ENCODE assay signal across 9 cellular contexts in the genomic region with DNA sequence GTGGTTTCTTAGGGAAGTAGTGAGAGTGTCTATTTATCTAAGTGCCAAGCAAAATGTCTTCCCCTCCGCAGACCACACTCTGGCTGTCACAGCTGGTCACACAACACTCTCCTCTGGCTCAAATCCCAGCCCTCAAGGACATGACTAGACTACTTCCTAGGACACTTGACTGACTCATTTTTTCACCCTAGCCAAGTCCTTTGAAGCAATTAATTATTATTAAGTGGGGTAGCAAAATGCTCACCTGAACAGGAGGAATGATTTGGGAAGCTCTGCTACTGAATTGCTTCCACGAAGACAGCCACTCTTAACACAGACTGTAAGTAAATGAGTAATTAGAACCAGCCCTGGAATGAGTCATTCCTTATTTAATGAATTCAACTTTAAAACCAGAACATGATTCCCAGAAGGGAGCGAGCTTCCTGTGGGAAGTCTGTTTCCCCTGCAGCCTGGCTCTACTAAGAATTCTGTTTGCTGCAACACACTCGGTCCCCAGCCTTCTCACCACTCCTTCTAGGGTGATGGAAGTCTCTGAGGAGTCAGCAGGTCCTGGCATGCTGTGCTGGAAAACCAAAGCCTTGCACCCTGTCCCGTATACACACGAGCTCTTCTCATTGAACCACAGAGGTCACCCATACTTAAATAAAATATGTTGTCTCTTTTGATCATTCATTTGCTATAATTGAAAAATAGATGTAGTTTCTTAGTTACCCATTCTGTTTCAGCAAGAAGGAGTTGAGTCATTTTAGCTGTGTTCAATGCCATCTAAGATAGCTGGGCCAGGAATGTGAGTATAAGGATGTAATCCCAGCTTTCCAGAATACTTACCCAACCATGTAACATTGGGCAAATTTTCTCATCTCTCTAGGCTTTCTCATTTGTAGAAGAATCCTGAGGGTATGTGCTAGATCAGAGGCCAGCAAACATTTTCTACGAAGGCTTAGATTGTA.
DNase-seq lines count a peak whose midpoint lies in the region; ATAC-seq and TF ChIP-seq lines count a peak whose summit lies in the region.
"Had no signal": no experiment of that assay in that cellular context is flagged by ENCODE, and none has a peak within 500 bp of the region (broad histone marks: within the 10 kb centered on the region; RNA-seq: fewer than 3 reads in every experiment).

No MANE protein-coding gene starts in this region.

- intact Hi-C loops in head of caudate nucleus (cut with DNase I) (no loop called here), esophagus squamous epithelium (cut with DNase I) (no loop called here), vagina (cut with DNase I) (no loop called here)

- peak; percentile 57 for DNase-seq in SK-N-MC (ENCODE audit: low read depth, low spot score)
- DNase-seq in head of caudate nucleus = peak in 25 of 42 donors; percentile 5 to 79 (median 34)
- peak; percentile 57 for DNase-seq in superior temporal gyrus (ENCODE audit: extremely low spot score)
- DNase-seq in esophagus squamous epithelium (lab: John Stamatoyannopoulos, UW) = no peak
- DNase-seq in retina = no peak
- DNase-seq in vagina (ENCODE audit: extremely low spot score in 2 of 2) = no peak
- DNase-seq: IMR-90 had no signal

- CTCF ChIA-PET in HEK293 (lab: Yijun Ruan, JAX) = interaction anchor here (0.6 kb wide), 2 partner anchors 197 to 293 kb away, joined by 3 to 4 read pairs; no protein-coding TSS in a partner anchor

- H3K9me3 ChIP-seq in HEK293 (ENCODE audit: control insufficient read depth, insufficient read depth, low read depth, low read length) (no peaks in the 10 kb centered on the region), SK-N-MC (ENCODE audit: low read depth, low read length) (no peaks in the 10 kb centered on the region), esophagus squamous epithelium (no peaks in the 10 kb centered on the region), vagina (no peaks in the 10 kb centered on the region)

- H3K9ac ChIP-seq in SK-N-MC (ENCODE audit: insufficient read length) = no peak overlapping the region

- no peak overlapping the region for H3K27ac ChIP-seq in HEK293 (ENCODE audit: extremely low read depth, low read depth, low read length)
- 0 out of 2 replicates have a peak overlapping the region, but pooled peaks have one; percentile 42 for H3K27ac ChIP-seq in SK-N-MC
- H3K27ac ChIP-seq in esophagus squamous epithelium = peak overlapping the region in 1 of 4 donors; percentile 31
- H3K27ac ChIP-seq in vagina = no peak overlapping the region

- no peak for TF ChIP-seq CTCF in HEK293 (tag by site-specific recombination; IDR thresholded peaks at IDR 0.05)
- no peak for TF ChIP-seq CTCF in esophagus squamous epithelium (IDR thresholded peaks at IDR 0.05)
- TF ChIP-seq CTCF in vagina (IDR thresholded peaks at IDR 0.05) = no peak

- POLR2A ChIA-PET in HEK293 (lab: Yijun Ruan, JAX) = no interaction called here

- H3K4me1 ChIP-seq in HEK293 (ENCODE audit: control insufficient read depth, insufficient read depth, low read length) = no peaks in the 10 kb centered on the region
- peaks cover 0 to 17% (median 13%) of the 10 kb centered on the region in 3 donors for H3K4me1 ChIP-seq in esophagus squamous epithelium
- peaks cover 16% of the 10 kb centered on the region for H3K4me1 ChIP-seq in vagina

- TF ChIP-seq POLR2A in esophagus squamous epithelium (IDR thresholded peaks at IDR 0.05) = no peak
- TF ChIP-seq POLR2A in vagina (IDR thresholded peaks at IDR 0.05) = no peak

- H3K4me3 ChIP-seq in HEK293 (ENCODE audit: low read depth, low read length) = no peak overlapping the region
- H3K4me3 ChIP-seq in SK-N-MC = peak overlapping the region; percentile 56
- no peak overlapping the region for H3K4me3 ChIP-seq in esophagus squamous epithelium
- H3K4me3 ChIP-seq in vagina = no peak overlapping the region

- no peak for ATAC-seq in GM19324 (IDR thresholded peaks at IDR 0.05; ENCODE audit: low FRiP score, unreplicated experiment)

- H3K27me3 ChIP-seq in esophagus squamous epithelium (no peaks in the 10 kb centered on the region), vagina (no peaks in the 10 kb centered on the region)

- WGBS in esophagus squamous epithelium, 2 donors = 11 to 14% methylated on average over 7 of the region's 7 CpGs

- no peaks in the 10 kb centered on the region for H3K36me3 ChIP-seq in HEK293 (ENCODE audit: control insufficient read depth in 2 of 2, insufficient read depth in 1 of 2, low read length in 2 of 2)
- no peaks in the 10 kb centered on the region for H3K36me3 ChIP-seq in SK-N-MC (ENCODE audit: insufficient read depth, low read length)
- H3K36me3 ChIP-seq in esophagus squamous epithelium = no peaks in the 10 kb centered on the region
- H3K36me3 ChIP-seq in vagina = no peaks in the 10 kb centered on the region

TF ChIP-seq in HEK293, 187 proteins besides CTCF, POLR2A, EP300 and RAD21:
- no peak for TF ChIP-seq ZNF146 (tag by site-specific recombination; IDR thresholded peaks at IDR 0.05)
- peak; percentile 53 for TF ChIP-seq OSR2 (tag by site-specific recombination; IDR thresholded peaks at IDR 0.05)

Comparison
In these comparisons a context has a peak if more than half of its experiments do, and no peak if none do; other contexts are left out.
1. DNase-seq: peak in SK-N-MC (single experiment), head of caudate nucleus (25 of 42) and superior temporal gyrus (single experiment); none in esophagus squamous epithelium (single experiment), retina (single experiment) and vagina (0 of 2).